In the genomic region with DNA sequence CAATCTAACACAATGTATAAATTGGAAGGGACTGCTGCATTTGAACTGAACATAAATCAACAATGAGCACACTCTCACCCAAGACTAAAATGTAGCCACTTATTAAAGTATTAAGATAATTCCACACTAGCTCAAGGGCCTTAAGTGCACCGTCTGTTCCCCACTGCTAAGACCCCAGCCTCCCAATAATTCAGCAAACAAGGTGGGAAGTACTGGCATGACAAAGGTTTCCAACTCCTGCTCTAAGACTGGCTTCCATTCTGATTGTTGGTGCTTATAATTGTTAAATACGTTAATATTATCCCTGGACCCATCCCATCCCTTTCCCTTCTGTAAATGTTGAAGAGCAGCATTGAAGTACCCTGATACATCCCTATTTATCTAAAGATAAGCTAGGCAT, we compare ENCODE assay signal across 26 cellular contexts.
"Had no signal": no experiment of that assay in that cellular context is flagged by ENCODE, and none has a peak within 500 bp of the region (broad histone marks: within the 10 kb centered on the region; RNA-seq: fewer than 3 reads in every experiment).

No MANE protein-coding gene starts in this region.

- H3K9me3 ChIP-seq: colonic mucosa, gastrocnemius medialis, left lung, neutrophil, ovary, prostate gland, vagina had no signal

- H3K4me3 ChIP-seq: breast epithelium, colonic mucosa, esophagus squamous epithelium, gastrocnemius medialis, left lung, ovary, prostate gland, tibial artery, vagina had no signal

- DNase-seq: activated B cell treated with CpG ODN at 0.5 μM for 24 hours; activated CD4-positive, alpha-beta T cell treated with anti-CD3 and anti-CD28 coated beads for 36 hours; activated CD4-positive, alpha-beta T cell treated with anti-CD3 and anti-CD28 coated beads, Interleukin-2, amount 50 U/mL, for 4 hours; activated CD8-positive, alpha-beta memory T cell treated with anti-CD3 and anti-CD28 coated beads for 24 hours; activated CD8-positive, alpha-beta memory T cell treated with anti-CD3 and anti-CD28 coated beads, Interleukin-2, amount 50 U/mL, for 4 hours; activated naive CD4-positive, alpha-beta T cell treated with Interleukin-2 at 50 U/mL for 16 hours; activated naive CD8-positive, alpha-beta T cell treated with anti-CD3 and anti-CD28 coated beads, Interleukin-2, amount 10 ng/mL, durations not matched to agents 7 days and 5 days; activated T-cell treated with anti-CD3 and anti-CD28 coated beads, Interleukin-2, amount 50 U/mL, for 4 hours; amniotic stem cell; colonic mucosa; esophagus squamous epithelium; gastrocnemius medialis; hippocampal formation; kidney glomerular epithelial cell; left lung; natural killer cell; ovary; stimulated activated CD4-positive, alpha-beta T cell treated with anti-CD3 and anti-CD28 coated beads, Interleukin-12 subunit alpha, Interleukin-12 subunit beta, amount 100 ng/mL, for 4 hours; stimulated activated CD4-positive, alpha-beta T cell treated with anti-CD3 and anti-CD28 coated beads, Interleukin-4, amount 100 ng/mL, for 4 hours; substantia nigra; T-helper 9 cell; tibial artery had no signal

- H3K4me1 ChIP-seq: breast epithelium, colonic mucosa, gastrocnemius medialis, left lung, prostate gland, vagina had no signal

- H3K27ac ChIP-seq: breast epithelium, colonic mucosa, gastrocnemius medialis, neutrophil, prostate gland, tibial artery, vagina had no signal

- H3K36me3 ChIP-seq: breast epithelium, colonic mucosa, esophagus squamous epithelium, gastrocnemius medialis, left lung, neutrophil, ovary, prostate gland, tibial artery, vagina had no signal

- ATAC-seq: activated CD4-positive, alpha-beta T cell treated with anti-CD3 and anti-CD28 coated beads for 36 hours; activated T-cell treated with anti-CD3 and anti-CD28 coated beads, Interleukin-2, amount 50 U/mL, for 4 hours; gastrocnemius medialis; natural killer cell had no signal

- H3K27me3 ChIP-seq: breast epithelium, colonic mucosa, esophagus squamous epithelium, gastrocnemius medialis, left lung, neutrophil, ovary, tibial artery, vagina had no signal
